In the genomic region with DNA sequence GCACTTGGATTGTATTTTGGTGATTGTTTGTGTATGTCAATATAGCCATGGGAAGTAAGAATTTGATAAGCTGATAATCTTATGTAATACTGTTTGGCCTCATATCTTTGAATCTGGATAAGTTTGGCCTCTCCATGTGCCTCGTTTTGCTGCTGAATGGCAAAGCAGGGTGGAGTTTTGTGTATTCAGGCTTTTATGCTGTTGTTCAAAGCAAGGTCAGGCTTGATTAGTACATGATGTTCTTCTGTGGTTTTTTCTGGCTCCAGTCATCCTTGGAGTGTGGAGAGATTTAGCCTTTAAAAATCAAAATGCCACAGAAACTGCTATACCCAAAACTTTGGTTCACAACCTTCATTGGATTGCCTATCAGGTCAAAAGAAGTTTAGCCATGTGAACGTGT, we compare ENCODE assay signal across 14 cellular contexts.
DNase-seq lines count a peak whose midpoint lies in the region; ATAC-seq, FAIRE-seq and TF ChIP-seq lines count a peak whose summit lies in the region.
"Had no signal": no experiment of that assay in that cellular context is flagged by ENCODE, and none has a peak within 500 bp of the region (broad histone marks: within the 10 kb centered on the region; RNA-seq: fewer than 3 reads in every experiment).

No MANE protein-coding gene starts in this region.

- peaks cover under 1% of the 10 kb centered on the region for H3K9me3 ChIP-seq in keratinocyte (ENCODE audit: control insufficient read depth, low read depth, low read length)
- no peaks in the 10 kb centered on the region for H3K9me3 ChIP-seq in thyroid gland

- H3K36me3 ChIP-seq in keratinocyte (ENCODE audit: control insufficient read depth in 2 of 2, extremely low read depth in 1 of 2, insufficient read depth in 2 of 2, low read length in 2 of 2) (no peaks in the 10 kb centered on the region), thyroid gland (no peaks in the 10 kb centered on the region)
- H3K36me3 ChIP-seq: MG63 had no signal

- H4K20me1 ChIP-seq in keratinocyte (ENCODE audit: control insufficient read depth, extremely low read depth, insufficient read depth, low read length): no peaks in the 10 kb centered on the region

- H3K79me2 ChIP-seq in keratinocyte (ENCODE audit: control insufficient read depth, insufficient read depth, low read length): no peaks in the 10 kb centered on the region

- 28 to 32% methylated on average over 2 of the region's 2 CpGs for WGBS in thyroid gland, 2 donors

- H3K27me3 ChIP-seq in keratinocyte (ENCODE audit: control insufficient read depth, extremely low read depth, insufficient read depth, low read length) (no peaks in the 10 kb centered on the region), thyroid gland (no peaks in the 10 kb centered on the region)
- H3K27me3 ChIP-seq: MG63 had no signal

- H2AFZ ChIP-seq in keratinocyte (ENCODE audit: control insufficient read depth, low read length): no peak overlapping the region

- TF ChIP-seq CTCF in cardiac fibroblast (IDR thresholded peaks at IDR 0.05; ENCODE audit: low read depth, low read length): no peak
- no peak for TF ChIP-seq CTCF in keratinocyte (optimal IDR thresholded peaks at IDR 0.05 in 1 of 3, IDR thresholded peaks at IDR 0.05 in 1 of 3, conservative IDR thresholded peaks at IDR 0.05 in 1 of 3; ENCODE audit: extremely low read depth in 1 of 3, insufficient read depth in 2 of 3, low read length in 3 of 3)
- TF ChIP-seq CTCF in thyroid gland (IDR thresholded peaks at IDR 0.05): no peak
- TF ChIP-seq CTCF in RWPE1 (conservative IDR thresholded peaks at IDR 0.05; ENCODE audit: low read depth): no peak

- H3K27ac ChIP-seq in keratinocyte (ENCODE audit: control insufficient read depth, insufficient read depth, low read length): no peak overlapping the region
- H3K27ac ChIP-seq in thyroid gland: peak overlapping the region; percentile 55 to 66 (median 62)
- no peak overlapping the region for H3K27ac ChIP-seq in RWPE1

- no peaks in the 10 kb centered on the region for H3K9me1 ChIP-seq in keratinocyte (ENCODE audit: control insufficient read depth, extremely low read depth, insufficient read depth, low read length)

- DNase-seq in HT-29 (ENCODE audit: low spot score) (peak; percentile 52), cardiac fibroblast (ENCODE audit: low read depth in 2 of 2) (peak; percentile 49 to 76), keratinocyte (ENCODE audit: low read depth, low spot score) (no peak), thyroid gland (peak; percentile 35 to 42), RWPE1 (ENCODE audit: low spot score) (no peak), NCI-H2107 treated with DMSO at 0.1 percent for 48 hours (lab: John Stamatoyannopoulos, UW; ENCODE audit: unreplicated experiment) (no peak)
- DNase-seq: activated CD4-positive, alpha-beta T cell treated with anti-CD3 and anti-CD28 coated beads for 48 hours; activated T-cell treated with anti-CD3 and anti-CD28 coated beads, Interleukin-2, amount 50 U/mL, for 48 hours; MG63; NCI-H2081; NCI-H82; T-helper 9 cell had no signal

- no peaks in the 10 kb centered on the region for H3K4me1 ChIP-seq in keratinocyte (ENCODE audit: control insufficient read depth, extremely low read depth, insufficient read depth, low read length)
- H3K4me1 ChIP-seq in thyroid gland: peaks cover 26 to 31% of the 10 kb centered on the region in 2 donors

- no peak overlapping the region for H3K4me2 ChIP-seq in keratinocyte (ENCODE audit: control insufficient read depth, extremely low read depth, insufficient read depth, low read depth, low read length)

- dilution Hi-C loops in keratinocyte (cut with MboI; ENCODE audit: extremely low pct_ligation_motif_present, low sequenced_read_pairs): no loop called here

- no peak overlapping the region for H3K9ac ChIP-seq in keratinocyte (ENCODE audit: control insufficient read depth, extremely low read depth, insufficient read depth, low read length)

- CTCF ChIA-PET in RWPE1 (lab: Yijun Ruan, JAX): no interaction called here

- POLR2A ChIA-PET in RWPE1 (lab: Yijun Ruan, JAX; ENCODE audit: low non-redundant PET): no interaction called here

- ATAC-seq in GM21447 (IDR thresholded peaks at IDR 0.05; ENCODE audit: unreplicated experiment): no peak

- intact Hi-C loops in thyroid gland (cut with DNase I): no loop called here

- peak; percentile 13 for FAIRE-seq in keratinocyte (lab: Jason Lieb, UNC)
- FAIRE-seq: islet of Langerhans had no signal

- H3K4me3 ChIP-seq in cardiac fibroblast (replicated peaks in 1 of 2; ENCODE audit: low read depth in 2 of 2, low read length in 2 of 2) (no peak overlapping the region), keratinocyte (ENCODE audit: control insufficient read depth in 2 of 3, extremely low read depth in 1 of 3, insufficient read depth in 2 of 3, low read depth in 1 of 3, low read length in 3 of 3) (no peak overlapping the region), thyroid gland (replicated peaks in 1 of 3) (no peak overlapping the region)
- H3K4me3 ChIP-seq: MG63 had no signal

- no peak for TF ChIP-seq POLR2A in thyroid gland (IDR thresholded peaks at IDR 0.05)

Comparison
In these comparisons a context has a peak if more than half of its experiments do, and no peak if none do; other contexts are left out.
1. DNase-seq: peak in HT-29 (single experiment), cardiac fibroblast (2 of 2) and thyroid gland (2 of 2); none in keratinocyte (single experiment), RWPE1 (single experiment) and NCI-H2107 treated with DMSO at 0.1 percent for 48 hours (single experiment).
2. H3K27ac ChIP-seq: peak in thyroid gland (3 of 3); none in keratinocyte (single experiment) and RWPE1 (single experiment).